Comparison of ENCODE assay signal across 8 cellular contexts in genomic region chr13:99086149-99086868, GRCh38.
DNase-seq lines count a peak whose midpoint lies in the region; ATAC-seq and TF ChIP-seq lines count a peak whose summit lies in the region.

No MANE protein-coding gene starts in this region.

- intact Hi-C loops in activated B cell treated with CpG ODN at 0.5 μM for 24 hours (cut with micrococcal nuclease), result loop anchor here (2.0 to 10.0 kb wide), 13 partner anchors 36 to 1862 kb away; partner anchors contain the start of genes GGACT, GPR18, MBNL2 and RAP2A

- peak overlapping the region; percentile 80 for H3K4me3 ChIP-seq in GM06990 (replicated peaks; ENCODE audit: low read depth, low read length)

- peak overlapping the region; percentile 98 for H3K4me3 Mint-ChIP-seq in activated B cell treated with CpG ODN at 0.5 μM for 24 hours
- peak overlapping the region; percentile 96 for H3K4me3 Mint-ChIP-seq in central memory CD8-positive, alpha-beta T cell

- peaks cover 32% of the 10 kb centered on the region for H3K4me1 Mint-ChIP-seq in activated B cell treated with CpG ODN at 0.5 μM for 24 hours
- H3K4me1 Mint-ChIP-seq in central memory CD8-positive, alpha-beta T cell, result peaks cover 33% of the 10 kb centered on the region

- DNase-seq in GM06990 (ENCODE audit: extremely low read depth, insufficient read length) (peak; percentile 75), activated B cell treated with CpG ODN at 0.5 μM for 24 hours (peak; percentile 68), cerebellar nuclear complex (lab: John Stamatoyannopoulos, UW) (no peak)
- peak; percentile 52 to 57 for DNase-seq in central memory CD8-positive, alpha-beta T cell (ENCODE audit: low spot score in 2 of 2)
- DNase-seq in stimulated activated CD4-positive, alpha-beta T cell treated with anti-CD3 and anti-CD28 coated beads, Interleukin-1b, Interleukin-23, amount 100 ng/mL, for 4 hours (ENCODE audit: low read depth in 2 of 2), result peak; percentile 63 to 65

- no peaks in the 10 kb centered on the region; the same call in 1 of the 2 replicates for H3K27me3 ChIP-seq in GM06990 (replicated peaks; ENCODE audit: control insufficient read depth, insufficient read depth, low read length)
- H3K27me3 ChIP-seq in layer of hippocampus (ENCODE audit: control insufficient read depth, insufficient read depth, low read length), result no peaks in the 10 kb centered on the region

- H3K27ac Mint-ChIP-seq in activated B cell treated with CpG ODN at 0.5 μM for 24 hours, result no peak overlapping the region
- peak overlapping the region; percentile 81 for H3K27ac Mint-ChIP-seq in central memory CD8-positive, alpha-beta T cell (ENCODE audit: low read depth)

- H3K27me3 Mint-ChIP-seq in activated B cell treated with CpG ODN at 0.5 μM for 24 hours, result no peaks in the 10 kb centered on the region
- no peaks in the 10 kb centered on the region for H3K27me3 Mint-ChIP-seq in central memory CD8-positive, alpha-beta T cell

- H3K36me3 ChIP-seq in GM06990 (ENCODE audit: control insufficient read depth, insufficient read depth, low read length) (no peaks in the 10 kb centered on the region), KOPT-K1 (ENCODE audit: insufficient read depth, low read length) (no peaks in the 10 kb centered on the region)

- peaks cover 8% of the 10 kb centered on the region for H3K36me3 Mint-ChIP-seq in activated B cell treated with CpG ODN at 0.5 μM for 24 hours (ENCODE audit: low read depth)
- peaks cover 24% of the 10 kb centered on the region for H3K36me3 Mint-ChIP-seq in central memory CD8-positive, alpha-beta T cell (ENCODE audit: insufficient read depth)

- H3K9me3 Mint-ChIP-seq in activated B cell treated with CpG ODN at 0.5 μM for 24 hours, result no peaks in the 10 kb centered on the region
- H3K9me3 Mint-ChIP-seq in central memory CD8-positive, alpha-beta T cell, result no peaks in the 10 kb centered on the region

- POLR2A ChIA-PET in activated B cell treated with CpG ODN at 0.5 μM for 24 hours (lab: Charles Lee), result interaction anchor here (1.3 to 2.6 kb wide), 2 partner anchors 114 to 220 kb away, joined by 4 to 9 read pairs; partner anchors contain the start of gene UBAC2

- TF ChIP-seq CTCF in GM06990 (IDR thresholded peaks at IDR 0.05; ENCODE audit: insufficient read depth, low read length, poor library complexity, severe bottlenecking) (no peak), activated B cell treated with CpG ODN at 0.5 μM for 24 hours (IDR thresholded peaks at IDR 0.05) (no peak)

- peak overlapping the region; percentile 75 for H3K27ac ChIP-seq in KOPT-K1 (ENCODE audit: low read depth, low read length, poor library complexity, severe bottlenecking)
- peak overlapping the region; percentile 80 for H3K27ac ChIP-seq in layer of hippocampus (ENCODE audit: low read depth, low read length)

- no peaks in the 10 kb centered on the region for H3K9me3 ChIP-seq in KOPT-K1 (ENCODE audit: insufficient read depth, low read length, poor library complexity, severe bottlenecking)

- ATAC-seq in GM21737 (IDR thresholded peaks at IDR 0.05; ENCODE audit: unreplicated experiment) (peak; percentile 43), activated B cell treated with CpG ODN at 0.5 μM for 24 hours (ENCODE audit: low read depth) (peak; percentile 51)
- ATAC-seq in central memory CD8-positive, alpha-beta T cell (replicated peaks; ENCODE audit: extremely low read depth, poor library complexity, severe bottlenecking), result peak; percentile 30

- CTCF ChIA-PET in activated B cell treated with CpG ODN at 0.5 μM for 24 hours (lab: Charles Lee), result no interaction called here

Comparison
In these comparisons a context has a peak if more than half of its experiments do, and no peak if none do; other contexts are left out.
1. DNase-seq: peak in GM06990 (single experiment), activated B cell treated with CpG ODN at 0.5 μM for 24 hours (single experiment), central memory CD8-positive, alpha-beta T cell (2 of 2) and stimulated activated CD4-positive, alpha-beta T cell treated with anti-CD3 and anti-CD28 coated beads, Interleukin-1b, Interleukin-23, amount 100 ng/mL, for 4 hours (2 of 2); none in cerebellar nuclear complex (0 of 2).
2. Peak in every context shown above with its lines, with median percentiles within 50 percentile points of each other: ATAC-seq.